19 cellular contexts compared by ENCODE assay signal in the genomic region with DNA sequence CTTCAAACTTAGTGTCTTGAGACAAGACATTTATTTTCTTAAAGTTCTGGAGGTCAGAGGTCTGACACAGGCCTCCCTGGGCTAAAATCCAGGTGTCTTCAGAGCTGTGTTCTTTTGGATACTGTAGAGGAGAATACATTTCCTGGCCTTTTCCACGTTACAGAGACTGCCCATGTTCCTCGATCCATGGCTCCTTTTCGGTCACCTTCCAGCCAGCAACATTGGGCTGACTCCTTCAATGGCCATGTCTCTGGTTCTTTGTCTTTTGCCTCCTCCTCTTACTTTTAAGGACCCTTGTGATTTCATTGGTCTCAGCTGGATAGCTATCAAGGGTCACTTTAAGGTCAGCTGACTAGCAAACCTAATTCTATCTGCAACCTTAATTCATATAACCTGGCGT.
"Had no signal": no experiment of that assay in that cellular context is flagged by ENCODE, and none has a peak within 500 bp of the region (broad histone marks: within the 10 kb centered on the region; RNA-seq: fewer than 3 reads in every experiment).

No MANE protein-coding gene starts in this region.

- H3K36me3 ChIP-seq: breast epithelium, heart right ventricle, lower lobe of right lung, stomach, tibial nerve had no signal

- H2AFZ ChIP-seq: parathyroid adenoma had no signal

- H3K9me3 ChIP-seq: breast epithelium, heart right ventricle, lower lobe of right lung, mucosa of descending colon, psoas muscle, stomach, tibial nerve had no signal

- H3K27me3 ChIP-seq: breast epithelium, heart right ventricle, stomach, tibial nerve had no signal

- H3K4me3 ChIP-seq: breast epithelium, heart right ventricle, lower lobe of right lung, mucosa of descending colon, psoas muscle, stomach, tibial nerve had no signal

- H3K9ac ChIP-seq: parathyroid adenoma had no signal

- H3K4me1 ChIP-seq: heart right ventricle, lower lobe of right lung, parathyroid adenoma, psoas muscle, tibial nerve had no signal

- H3K79me2 ChIP-seq: parathyroid adenoma had no signal

- H3K27ac ChIP-seq: breast epithelium, heart right ventricle, lower lobe of right lung, parathyroid adenoma, psoas muscle, stomach, tibial nerve had no signal

- DNase-seq: activated B cell treated with CpG ODN at 0.5 μM for 24 hours; activated CD4-positive, alpha-beta T cell treated with anti-CD3 and anti-CD28 coated beads for 36 hours; activated CD8-positive, alpha-beta memory T cell treated with anti-CD3 and anti-CD28 coated beads, Interleukin-2, amount 10 ng/mL, durations not matched to agents 7 days and 5 days; activated CD8-positive, alpha-beta T cell treated with anti-CD3 and anti-CD28 coated beads, Interleukin-2, amount 10 ng/mL, durations not matched to agents 7 days and 5 days; activated T-cell treated with anti-CD3 and anti-CD28 coated beads, Interleukin-2, amount 50 U/mL, for 48 hours; central memory CD4-positive, alpha-beta T cell; foreskin fibroblast; heart right ventricle; lower lobe of right lung; mucosa of descending colon; occipital lobe; psoas muscle; stimulated activated CD4-positive, alpha-beta T cell treated with anti-CD3 and anti-CD28 coated beads, Interleukin-15, amount 100 ng/mL, for 24 hours; stimulated activated CD4-positive, alpha-beta T cell treated with anti-CD3 and anti-CD28 coated beads, Interleukin-2, amount 100 ng/mL, for 24 hours; stimulated activated naive B cell treated with anti-CD40 and anti-IgM and Interleukin-4, amounts not matched to agents 10 μg/mL and 1 μg/mL and 100 μg/mL, for 72 hours; stomach had no signal
